ENCODE assay signal across 1 cellular context in the genomic region with DNA sequence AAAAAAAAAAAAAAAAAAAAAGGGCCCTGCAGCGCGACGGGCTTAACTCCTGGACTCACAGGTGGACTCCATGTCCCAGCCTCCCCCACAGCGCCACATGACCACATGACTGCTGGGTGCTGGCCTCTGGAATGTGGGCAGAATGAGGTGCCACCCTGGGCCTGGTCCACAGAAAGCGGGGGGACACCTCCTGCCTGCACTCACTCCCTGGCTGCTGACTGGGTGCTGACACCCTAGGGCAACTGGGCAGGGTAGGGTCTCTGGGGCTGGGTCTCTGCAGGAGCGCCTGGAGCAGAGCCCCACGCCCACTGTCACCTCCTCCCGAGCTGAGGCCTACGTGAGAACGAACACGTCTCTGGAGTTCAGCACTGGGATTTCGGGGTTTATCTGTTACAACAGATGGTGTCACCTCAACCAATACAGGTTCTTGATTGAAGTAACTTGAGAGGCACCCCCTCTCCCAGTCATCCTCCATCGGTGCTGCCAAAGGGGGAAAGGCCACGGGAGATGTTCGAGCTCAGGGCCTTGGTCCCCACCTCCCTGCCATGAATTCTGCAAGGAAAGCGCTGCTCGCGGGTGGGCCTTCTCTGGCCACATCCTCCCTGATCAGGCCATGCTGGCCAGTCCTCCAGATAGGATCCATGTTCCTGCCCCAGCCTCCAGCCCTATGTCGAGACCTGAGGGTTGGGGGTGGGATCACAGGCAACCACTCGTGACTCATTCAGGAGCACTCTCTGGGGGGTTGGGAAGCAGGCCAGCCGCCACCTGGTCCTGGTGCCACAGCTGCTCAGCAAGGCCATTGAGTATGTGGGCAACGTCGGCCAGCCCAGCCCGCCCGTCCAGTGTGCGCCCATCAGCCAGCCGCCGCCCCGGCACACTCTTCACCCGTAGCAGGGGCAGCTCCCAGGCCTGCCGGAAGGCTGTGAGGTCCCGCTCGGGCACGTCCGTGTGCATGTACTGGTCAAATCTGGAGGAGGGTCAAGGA.
TF ChIP-seq lines count a peak whose summit lies in the region.

No MANE protein-coding gene starts in this region.

TF ChIP-seq in K562, 482 proteins besides CTCF, POLR2A, EP300 and RAD21 (continued from another document and continues in another):
- TF ChIP-seq ZNF699 (CRISPR knock-in tag; IDR thresholded peaks at IDR 0.05; ENCODE audit: insufficient replicate concordance) (no peak), PHB2 (IDR thresholded peaks at IDR 0.05; ENCODE audit: low read depth) (no peak), SMARCB1 (IDR thresholded peaks at IDR 0.05; ENCODE audit: insufficient read length, low read depth) (no peak), POLR2AphosphoS5 (IDR thresholded peaks at IDR 0.05; ENCODE audit: control insufficient read depth, insufficient read depth, low read depth, low read length) (no peak), PCBP2 (IDR thresholded peaks at IDR 0.05; ENCODE audit: low read depth, low read length, poor library complexity, severe bottlenecking) (no peak), TEAD1 (CRISPR knock-in tag; IDR thresholded peaks at IDR 0.05) (peak in 1 of 2 experiments; percentile 80; a peak in 2 of 4 replicates), ZNF282 (CRISPR knock-in tag; IDR thresholded peaks at IDR 0.05) (no peak), SOX6 (IDR thresholded peaks at IDR 0.05) (no peak), NELFE (IDR thresholded peaks at IDR 0.05; ENCODE audit: insufficient read depth, insufficient read length) (no peak), CBX3 (IDR thresholded peaks at IDR 0.05; ENCODE audit: borderline replicate concordance in 1 of 2, low read length in 2 of 2) (no peak), BACH1 (tag; IDR thresholded peaks at IDR 0.05) (no peak), ZNF766 (CRISPR knock-in tag; conservative IDR thresholded peaks at IDR 0.05) (no peak), CCNT2 (IDR thresholded peaks at IDR 0.05; ENCODE audit: borderline replicate concordance, extremely low read depth, insufficient read length, low read depth, low read length) (peak; percentile 40), ZNF780A (CRISPR knock-in tag; IDR thresholded peaks at IDR 0.05) (no peak), FOXA3 (CRISPR knock-in tag; conservative IDR thresholded peaks at IDR 0.05 in 1 of 2, IDR thresholded peaks at IDR 0.05 in 1 of 2) (no peak), ZNF551 (CRISPR knock-in tag; IDR thresholded peaks at IDR 0.05) (no peak), ZBTB1 (CRISPR knock-in tag; IDR thresholded peaks at IDR 0.05; ENCODE audit: borderline replicate concordance, low read depth) (no peak), TSC22D4 (tag; IDR thresholded peaks at IDR 0.05) (no peak), RBFOX2 (IDR thresholded peaks at IDR 0.05; ENCODE audit: low read depth, low read length) (0 out of 2 replicates have a peak, but pooled peaks have one; percentile 19), FOXJ3 (CRISPR knock-in tag; IDR thresholded peaks at IDR 0.05) (no peak), RFX5 (IDR thresholded peaks at IDR 0.05; ENCODE audit: low read depth, low read length) (no peak), EP400 (IDR thresholded peaks at IDR 0.05) (no peak), HMGN3 (IDR thresholded peaks at IDR 0.05; ENCODE audit: borderline replicate concordance, extremely low read depth, insufficient read length, low read depth, low read length) (no peak), REST (CRISPR knock-in tag; IDR thresholded peaks at IDR 0.05; ENCODE audit: low read depth) (no peak), SRSF7 (optimal IDR thresholded peaks at IDR 0.05; ENCODE audit: low read depth, low read length) (no peak), RBBP5 (IDR thresholded peaks at IDR 0.05; ENCODE audit: borderline replicate concordance, insufficient read depth, low read length, poor library complexity, severe bottlenecking) (peak; percentile 30), NFE2 (IDR thresholded peaks at IDR 0.05; ENCODE audit: low read depth) (no peak), CBX8 (IDR thresholded peaks at IDR 0.05; ENCODE audit: borderline replicate concordance, extremely low read depth, low read depth, low read length, poor library complexity, severe bottlenecking) (no peak), HDAC8 (tag; IDR thresholded peaks at IDR 0.05) (no peak), HMBOX1 (IDR thresholded peaks at IDR 0.05) (no peak)
- TF ChIP-seq, protein P1, sequence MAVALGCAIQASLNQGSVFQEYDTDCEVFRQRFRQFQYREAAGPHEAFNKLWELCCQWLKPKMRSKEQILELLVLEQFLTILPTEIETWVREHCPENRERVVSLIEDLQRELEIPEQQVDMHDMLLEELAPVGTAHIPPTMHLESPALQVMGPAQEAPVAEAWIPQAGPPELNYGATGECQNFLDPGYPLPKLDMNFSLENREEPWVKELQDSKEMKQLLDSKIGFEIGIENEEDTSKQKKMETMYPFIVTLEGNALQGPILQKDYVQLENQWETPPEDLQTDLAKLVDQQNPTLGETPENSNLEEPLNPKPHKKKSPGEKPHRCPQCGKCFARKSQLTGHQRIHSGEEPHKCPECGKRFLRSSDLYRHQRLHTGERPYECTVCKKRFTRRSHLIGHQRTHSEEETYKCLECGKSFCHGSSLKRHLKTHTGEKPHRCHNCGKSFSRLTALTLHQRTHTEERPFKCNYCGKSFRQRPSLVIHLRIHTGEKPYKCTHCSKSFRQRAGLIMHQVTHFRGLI (CRISPR knock-in tag; IDR thresholded peaks at IDR 0.05), result no peak
- TF ChIP-seq, protein P2, sequence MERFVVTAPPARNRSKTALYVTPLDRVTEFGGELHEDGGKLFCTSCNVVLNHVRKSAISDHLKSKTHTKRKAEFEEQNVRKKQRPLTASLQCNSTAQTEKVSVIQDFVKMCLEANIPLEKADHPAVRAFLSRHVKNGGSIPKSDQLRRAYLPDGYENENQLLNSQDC (CRISPR knock-in tag; IDR thresholded peaks at IDR 0.05), result no peak
- TF ChIP-seq, protein P3, sequence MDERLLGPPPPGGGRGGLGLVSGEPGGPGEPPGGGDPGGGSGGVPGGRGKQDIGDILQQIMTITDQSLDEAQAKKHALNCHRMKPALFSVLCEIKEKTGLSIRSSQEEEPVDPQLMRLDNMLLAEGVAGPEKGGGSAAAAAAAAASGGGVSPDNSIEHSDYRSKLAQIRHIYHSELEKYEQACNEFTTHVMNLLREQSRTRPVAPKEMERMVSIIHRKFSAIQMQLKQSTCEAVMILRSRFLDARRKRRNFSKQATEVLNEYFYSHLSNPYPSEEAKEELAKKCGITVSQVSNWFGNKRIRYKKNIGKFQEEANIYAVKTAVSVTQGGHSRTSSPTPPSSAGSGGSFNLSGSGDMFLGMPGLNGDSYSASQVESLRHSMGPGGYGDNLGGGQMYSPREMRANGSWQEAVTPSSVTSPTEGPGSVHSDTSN (CRISPR knock-in tag; IDR thresholded peaks at IDR 0.05; ENCODE audit: low read depth), result no peak
- TF ChIP-seq, protein P3 (tag; conservative IDR thresholded peaks at IDR 0.05; ENCODE audit: low read depth), result no peak
- TF ChIP-seq, protein P4, sequence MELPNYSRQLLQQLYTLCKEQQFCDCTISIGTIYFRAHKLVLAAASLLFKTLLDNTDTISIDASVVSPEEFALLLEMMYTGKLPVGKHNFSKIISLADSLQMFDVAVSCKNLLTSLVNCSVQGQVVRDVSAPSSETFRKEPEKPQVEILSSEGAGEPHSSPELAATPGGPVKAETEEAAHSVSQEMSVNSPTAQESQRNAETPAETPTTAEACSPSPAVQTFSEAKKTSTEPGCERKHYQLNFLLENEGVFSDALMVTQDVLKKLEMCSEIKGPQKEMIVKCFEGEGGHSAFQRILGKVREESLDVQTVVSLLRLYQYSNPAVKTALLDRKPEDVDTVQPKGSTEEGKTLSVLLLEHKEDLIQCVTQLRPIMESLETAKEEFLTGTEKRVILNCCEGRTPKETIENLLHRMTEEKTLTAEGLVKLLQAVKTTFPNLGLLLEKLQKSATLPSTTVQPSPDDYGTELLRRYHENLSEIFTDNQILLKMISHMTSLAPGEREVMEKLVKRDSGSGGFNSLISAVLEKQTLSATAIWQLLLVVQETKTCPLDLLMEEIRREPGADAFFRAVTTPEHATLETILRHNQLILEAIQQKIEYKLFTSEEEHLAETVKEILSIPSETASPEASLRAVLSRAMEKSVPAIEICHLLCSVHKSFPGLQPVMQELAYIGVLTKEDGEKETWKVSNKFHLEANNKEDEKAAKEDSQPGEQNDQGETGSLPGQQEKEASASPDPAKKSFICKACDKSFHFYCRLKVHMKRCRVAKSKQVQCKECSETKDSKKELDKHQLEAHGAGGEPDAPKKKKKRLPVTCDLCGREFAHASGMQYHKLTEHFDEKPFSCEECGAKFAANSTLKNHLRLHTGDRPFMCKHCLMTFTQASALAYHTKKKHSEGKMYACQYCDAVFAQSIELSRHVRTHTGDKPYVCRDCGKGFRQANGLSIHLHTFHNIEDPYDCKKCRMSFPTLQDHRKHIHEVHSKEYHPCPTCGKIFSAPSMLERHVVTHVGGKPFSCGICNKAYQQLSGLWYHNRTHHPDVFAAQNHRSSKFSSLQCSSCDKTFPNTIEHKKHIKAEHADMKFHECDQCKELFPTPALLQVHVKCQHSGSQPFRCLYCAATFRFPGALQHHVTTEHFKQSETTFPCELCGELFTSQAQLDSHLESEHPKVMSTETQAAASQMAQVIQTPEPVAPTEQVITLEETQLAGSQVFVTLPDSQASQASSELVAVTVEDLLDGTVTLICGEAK (IDR thresholded peaks at IDR 0.05), result no peak
- TF ChIP-seq, protein P4 (CRISPR knock-in tag; IDR thresholded peaks at IDR 0.05), result no peak
